Comparison of ENCODE assay signal across 7 cellular contexts in the genomic region with DNA sequence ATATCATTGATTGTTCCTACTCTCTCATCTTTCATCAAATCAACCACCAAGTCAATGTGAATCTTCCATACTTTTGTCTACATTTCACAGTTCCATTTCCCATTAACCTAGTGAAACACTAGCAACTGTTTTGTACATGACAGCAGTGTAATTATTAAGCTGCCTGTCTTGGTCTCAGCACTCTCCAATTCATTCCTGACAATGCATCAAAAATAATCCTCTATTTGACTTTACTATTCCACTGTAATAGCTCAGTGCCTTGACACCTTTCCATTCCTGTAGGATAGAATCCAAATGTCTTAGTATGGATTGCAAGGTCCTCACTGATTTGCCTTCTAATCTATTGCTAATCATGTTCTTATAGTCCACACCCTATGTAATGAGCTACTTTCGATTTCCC.
"Had no signal": no experiment of that assay in that cellular context is flagged by ENCODE, and none has a peak within 500 bp of the region (broad histone marks: within the 10 kb centered on the region; RNA-seq: fewer than 3 reads in every experiment).

No MANE protein-coding gene starts in this region.

- H3K9me3 ChIP-seq: HAP-1 had no signal

- H3K27ac ChIP-seq: HL-60 had no signal

- FAIRE-seq: HepG2 had no signal

- H3K4me3 ChIP-seq: HAP-1 had no signal

- H3K36me3 ChIP-seq: HAP-1 had no signal

- H3K4me1 ChIP-seq: HAP-1 had no signal

- ATAC-seq: HCT116, HepG2 had no signal

- DNase-seq: GOT3, H7, HFFc6 had no signal
